ENCODE assay signal across 1 cellular context in genomic region chr3:187186801-187187421, GRCh38.
A peak's percentile ranks its signal among the peaks of the same experiment; 100 is the strongest.
TF ChIP-seq lines count a peak whose summit lies in the region.

No MANE protein-coding gene starts in this region.

TF ChIP-seq in HEK293, 187 proteins besides CTCF, POLR2A, EP300 and RAD21 (continued from another document):
- TF ChIP-seq, protein P1, sequence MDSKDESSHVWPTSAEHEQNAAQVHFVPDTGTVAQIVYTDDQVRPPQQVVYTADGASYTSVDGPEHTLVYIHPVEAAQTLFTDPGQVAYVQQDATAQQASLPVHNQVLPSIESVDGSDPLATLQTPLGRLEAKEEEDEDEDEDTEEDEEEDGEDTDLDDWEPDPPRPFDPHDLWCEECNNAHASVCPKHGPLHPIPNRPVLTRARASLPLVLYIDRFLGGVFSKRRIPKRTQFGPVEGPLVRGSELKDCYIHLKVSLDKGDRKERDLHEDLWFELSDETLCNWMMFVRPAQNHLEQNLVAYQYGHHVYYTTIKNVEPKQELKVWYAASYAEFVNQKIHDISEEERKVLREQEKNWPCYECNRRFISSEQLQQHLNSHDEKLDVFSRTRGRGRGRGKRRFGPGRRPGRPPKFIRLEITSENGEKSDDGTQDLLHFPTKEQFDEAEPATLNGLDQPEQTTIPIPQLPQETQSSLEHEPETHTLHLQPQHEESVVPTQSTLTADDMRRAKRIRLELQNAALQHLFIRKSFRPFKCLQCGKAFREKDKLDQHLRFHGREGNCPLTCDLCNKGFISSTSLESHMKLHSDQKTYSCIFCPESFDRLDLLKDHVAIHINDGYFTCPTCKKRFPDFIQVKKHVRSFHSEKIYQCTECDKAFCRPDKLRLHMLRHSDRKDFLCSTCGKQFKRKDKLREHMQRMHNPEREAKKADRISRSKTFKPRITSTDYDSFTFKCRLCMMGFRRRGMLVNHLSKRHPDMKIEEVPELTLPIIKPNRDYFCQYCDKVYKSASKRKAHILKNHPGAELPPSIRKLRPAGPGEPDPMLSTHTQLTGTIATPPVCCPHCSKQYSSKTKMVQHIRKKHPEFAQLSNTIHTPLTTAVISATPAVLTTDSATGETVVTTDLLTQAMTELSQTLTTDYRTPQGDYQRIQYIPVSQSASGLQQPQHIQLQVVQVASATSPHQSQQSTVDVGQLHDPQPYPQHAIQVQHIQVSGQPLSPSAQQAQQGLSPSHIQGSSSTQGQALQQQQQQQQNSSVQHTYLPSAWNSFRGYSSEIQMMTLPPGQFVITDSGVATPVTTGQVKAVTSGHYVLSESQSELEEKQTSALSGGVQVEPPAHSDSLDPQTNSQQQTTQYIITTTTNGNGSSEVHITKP (tag by site-specific recombination; IDR thresholded peaks at IDR 0.05), result peak; percentile 19; the same call in 1 of the 2 replicates
- TF ChIP-seq ZNF292 (tag by site-specific recombination; IDR thresholded peaks at IDR 0.05; ENCODE audit: borderline replicate concordance, low read depth), result no peak
- TF ChIP-seq GLIS1 (tag by site-specific recombination; IDR thresholded peaks at IDR 0.05), result peak; percentile 61
- TF ChIP-seq ZNF23 (tag by site-specific recombination; IDR thresholded peaks at IDR 0.05; ENCODE audit: borderline replicate concordance), result no peak
